Comparison of ENCODE assay signal across 14 cellular contexts in genomic region chr2:31354837-31355236, GRCh38. TPM values are rescaled to one million over a fixed set of nuclear protein-coding genes. Genes with fewer than 3 reads are reported as not detected.
DNase-seq lines count a peak whose midpoint lies in the region; ATAC-seq, FAIRE-seq and TF ChIP-seq lines count a peak whose summit lies in the region.
"Had no signal": no experiment of that assay in that cellular context is flagged by ENCODE, and none has a peak within 500 bp of the region (broad histone marks: within the 10 kb centered on the region; RNA-seq: fewer than 3 reads in every experiment).

No MANE protein-coding gene starts in this region.

- no peak overlapping the region for H3K4me3 Mint-ChIP-seq in endothelial cell (ENCODE audit: unreplicated experiment)
- H3K4me3 Mint-ChIP-seq: CD4-positive, alpha-beta memory T cell; stimulated activated naive CD8-positive, alpha-beta T cell treated with anti-CD3 and anti-CD28 coated beads, Interleukin-15, Interleukin-2, amounts not matched to agents 100 ng/mL and 50 ng/mL, for 24 hours had no signal

- intact Hi-C loops in HepG2 (cut with micrococcal nuclease; ENCODE audit: unreplicated experiment), result no loop called here

- WGBS in liver, result 68% methylated on average over 2 of the region's 2 CpGs
- WGBS in HepG2 (ENCODE audit: low lambda C conversion rate), result 1% methylated on average over 2 of the region's 2 CpGs

- H3K27me3 Mint-ChIP-seq in endothelial cell (ENCODE audit: unreplicated experiment), result peaks cover 2% of the 10 kb centered on the region

- no TSS peak for BruUV-seq in HepG2 (replicated peaks; lab: Mats Ljungman, UMichigan)

- H3K4me2 ChIP-seq in HepG2 (ENCODE audit: low read depth, low read length), result no peak overlapping the region

- H3K36me3 ChIP-seq in liver (ENCODE audit: control insufficient read depth in 4 of 4, insufficient read depth in 3 of 4, low read depth in 1 of 4, low read length in 3 of 4) (peaks cover 2 to 21% (median 7%) of the 10 kb centered on the region in 4 donors), HepG2 (replicated peaks in 1 of 2; ENCODE audit: control insufficient read depth in 1 of 2, insufficient read depth in 2 of 2, low read length in 2 of 2) (no peaks in the 10 kb centered on the region)
- H3K36me3 ChIP-seq: SJCRH30 had no signal

- H4K20me1 ChIP-seq in HepG2 (ENCODE audit: insufficient read depth, low read length), result no peaks in the 10 kb centered on the region

- TF ChIP-seq POLR2A in HepG2 (IDR thresholded peaks at IDR 0.05; ENCODE audit: insufficient read depth in 1 of 2, low read depth in 2 of 2, low read length in 2 of 2), result no peak

- ATAC-seq in HepG2 (no peak), HG03469 (IDR thresholded peaks at IDR 0.05; ENCODE audit: unreplicated experiment) (no peak)
- ATAC-seq: left cardiac atrium had no signal

- DNase-seq in HepG2 (ENCODE audit: low spot score), result no peak
- peak; percentile 14 for DNase-seq in NOMO-1 treated with DMSO at 0.1 percent for 48 hours (lab: John Stamatoyannopoulos, UW; ENCODE audit: unreplicated experiment)
- no peak for DNase-seq in endothelial cell (ENCODE audit: low spot score)
- DNase-seq in SW480 (ENCODE audit: low spot score), result no peak
- DNase-seq in MV-4-11 (lab: John Stamatoyannopoulos, UW), result no peak
- no peak for DNase-seq in OCI-M2 (lab: John Stamatoyannopoulos, UW; ENCODE audit: unreplicated experiment)
- DNase-seq: CD4-positive, alpha-beta memory T cell; left cardiac atrium; SJCRH30; small intestine had no signal

- peak; percentile 17 for TF ChIP-seq CTCF in liver (IDR thresholded peaks at IDR 0.05; ENCODE audit: low read depth, low read length, missing input control)
- TF ChIP-seq CTCF in HepG2 (CRISPR knock-in tag; IDR thresholded peaks at IDR 0.05), result no peak
- TF ChIP-seq CTCF in endothelial cell (IDR thresholded peaks at IDR 0.05; ENCODE audit: unreplicated experiment), result peak; percentile 40

- no peaks in the 10 kb centered on the region for H3K9me3 Mint-ChIP-seq in endothelial cell (ENCODE audit: unreplicated experiment)
- H3K9me3 Mint-ChIP-seq: stimulated activated naive CD8-positive, alpha-beta T cell treated with anti-CD3 and anti-CD28 coated beads, Interleukin-15, Interleukin-2, amounts not matched to agents 100 ng/mL and 50 ng/mL, for 24 hours had no signal

- H3K27ac ChIP-seq in liver (ENCODE audit: low read depth in 1 of 2, low read length in 2 of 2) (no peak overlapping the region), HepG2 (ENCODE audit: extremely low read length, insufficient read depth, low read length) (no peak overlapping the region)
- H3K27ac ChIP-seq: SJCRH30 had no signal

- TF ChIP-seq EP300 in HepG2 (IDR thresholded peaks at IDR 0.05; ENCODE audit: low read depth in 2 of 2, low read length in 2 of 2) (no peak), HepG2 (CRISPR knock-in tag; IDR thresholded peaks at IDR 0.05; ENCODE audit: borderline replicate concordance) (no peak)

- no peak overlapping the region for H3K27ac Mint-ChIP-seq in endothelial cell (ENCODE audit: unreplicated experiment)
- H3K27ac Mint-ChIP-seq: CD4-positive, alpha-beta memory T cell; stimulated activated naive CD8-positive, alpha-beta T cell treated with anti-CD3 and anti-CD28 coated beads, Interleukin-15, Interleukin-2, amounts not matched to agents 100 ng/mL and 50 ng/mL, for 24 hours had no signal

- H3K4me3 ChIP-seq in liver (ENCODE audit: low read depth in 1 of 3, low read length in 3 of 3), result no peak overlapping the region
- no peak overlapping the region for H3K4me3 ChIP-seq in HepG2 (replicated peaks in 1 of 3; ENCODE audit: insufficient read depth in 1 of 3, low read depth in 2 of 3, low read length in 3 of 3)
- H3K4me3 ChIP-seq: SJCRH30 had no signal

- POLR2A ChIA-PET in HepG2 (lab: Yijun Ruan, JAX), result no interaction called here

- H3K27me3 ChIP-seq in liver (ENCODE audit: control insufficient read depth in 4 of 4, insufficient read depth in 4 of 4, low read length in 3 of 4), result no peaks in the 10 kb centered on the region
- H3K27me3 ChIP-seq in HepG2 (ENCODE audit: control insufficient read depth in 1 of 2, insufficient read depth in 2 of 2, low read length in 2 of 2), result no peaks in the 10 kb centered on the region

- H3K9me3 ChIP-seq in liver (ENCODE audit: control insufficient read depth in 4 of 4, low read length in 3 of 4) (no peaks in the 10 kb centered on the region), HepG2 (ENCODE audit: low read length) (no peaks in the 10 kb centered on the region)
- H3K9me3 ChIP-seq: SJCRH30 had no signal

- CTCF ChIA-PET in HepG2 (lab: Yijun Ruan, JAX; ENCODE audit: low intra/inter-chr PET ratio, low total read pairs), result no interaction called here

- no peak for FAIRE-seq in HepG2 (lab: Jason Lieb, UNC)
- FAIRE-seq: small intestine had no signal

- H3K4me1 ChIP-seq in liver (ENCODE audit: control insufficient read depth in 4 of 4, insufficient read depth in 4 of 4, low read length in 3 of 4), result peaks cover 2 to 12% (median 8%) of the 10 kb centered on the region in 4 donors
- no peaks in the 10 kb centered on the region for H3K4me1 ChIP-seq in HepG2 (ENCODE audit: insufficient read depth, low read length)
- H3K4me1 ChIP-seq: SJCRH30 had no signal

- H3K4me1 Mint-ChIP-seq in endothelial cell (ENCODE audit: unreplicated experiment), result no peaks in the 10 kb centered on the region
- H3K4me1 Mint-ChIP-seq: CD4-positive, alpha-beta memory T cell had no signal

- no peak overlapping the region for H3K9ac ChIP-seq in liver (ENCODE audit: low read depth in 1 of 2, low read length in 2 of 2)
- H3K9ac ChIP-seq in HepG2 (ENCODE audit: insufficient read depth, low read depth, low read length), result no peak overlapping the region

- no peaks in the 10 kb centered on the region for H3K79me2 ChIP-seq in HepG2 (ENCODE audit: insufficient read depth, low read length)

- H2AFZ ChIP-seq in HepG2 (ENCODE audit: low read length), result no peak overlapping the region

- in situ Hi-C loops in HepG2 (cut with HindIII; ENCODE audit: extremely low pct_ligation_motif_present, low pct_unique_long_range_greater_than_20kb), result no loop called here

- no peaks in the 10 kb centered on the region for H3K36me3 Mint-ChIP-seq in endothelial cell (ENCODE audit: low read depth, unreplicated experiment)
- H3K36me3 Mint-ChIP-seq: CD4-positive, alpha-beta memory T cell had no signal

- TF ChIP-seq RAD21 in liver (IDR thresholded peaks at IDR 0.05) (peak; percentile 37 to 59), HepG2 (CRISPR knock-in tag; IDR thresholded peaks at IDR 0.05) (no peak)

TF ChIP-seq in liver, 16 proteins besides CTCF, POLR2A, EP300 and RAD21:
- TF ChIP-seq GABPA (IDR thresholded peaks at IDR 0.05 in 1 of 2, conservative IDR thresholded peaks at IDR 0.05 in 1 of 2), result no peak
- no peak for TF ChIP-seq FOXA2 (IDR thresholded peaks at IDR 0.05)
- no peak for TF ChIP-seq ATF3 (IDR thresholded peaks at IDR 0.05)
- TF ChIP-seq FOXA1 (IDR thresholded peaks at IDR 0.05), result no peak
- TF ChIP-seq HNF4G (IDR thresholded peaks at IDR 0.05), result no peak
- TF ChIP-seq SP1 (IDR thresholded peaks at IDR 0.05), result no peak
- TF ChIP-seq NR2F2 (IDR thresholded peaks at IDR 0.05), result no peak
- TF ChIP-seq YY1 (IDR thresholded peaks at IDR 0.05), result no peak
- TF ChIP-seq HNF4A (conservative IDR thresholded peaks at IDR 0.05), result no peak
TF ChIP-seq in liver: peak in this region for 0.

TF ChIP-seq in HepG2, 621 proteins besides CTCF, POLR2A, EP300 and RAD21 (continues in another document):
- TF ChIP-seq ISL2 (CRISPR knock-in tag; IDR thresholded peaks at IDR 0.05), result no peak
- no peak for TF ChIP-seq ZNF644 (CRISPR knock-in tag; IDR thresholded peaks at IDR 0.05; ENCODE audit: low read depth)
- no peak for TF ChIP-seq CHD2 (IDR thresholded peaks at IDR 0.05; ENCODE audit: low read depth, low read length)
- TF ChIP-seq ZNF282 (IDR thresholded peaks at IDR 0.05; ENCODE audit: partially characterized antibody), result no peak
- TF ChIP-seq SETDB1 (CRISPR knock-in tag; IDR thresholded peaks at IDR 0.05; ENCODE audit: borderline replicate concordance), result no peak
- no peak for TF ChIP-seq TRIM24 (CRISPR knock-in tag; IDR thresholded peaks at IDR 0.05)
- TF ChIP-seq ZNF775 (CRISPR knock-in tag; IDR thresholded peaks at IDR 0.05; ENCODE audit: borderline replicate concordance), result no peak
- no peak for TF ChIP-seq SNAPC2 (CRISPR knock-in tag; IDR thresholded peaks at IDR 0.05)
- TF ChIP-seq ZNF841 (CRISPR knock-in tag; IDR thresholded peaks at IDR 0.05; ENCODE audit: borderline replicate concordance), result no peak
- no peak for TF ChIP-seq ZNF12 (CRISPR knock-in tag; IDR thresholded peaks at IDR 0.05)
- TF ChIP-seq ADNP (CRISPR knock-in tag; IDR thresholded peaks at IDR 0.05), result no peak

RNA-seq across cellular contexts. Expression of gene XDH, which starts 59.7 kb away (rescaled TPM):
- 10 to 100 TPM in 1 of 2 donors, 1 to 10 TPM in 1; 7.3 to 76.6 TPM for total RNA-seq in liver
- 10 to 100 TPM in 1 of 2 donors, 1 to 10 TPM in 1; 6.8 to 16.8 TPM for polyA plus RNA-seq in liver
- total RNA-seq in HepG2 (2016; rRNA removed; fragmentation: Illumina TruSeq; extraction: Trizol), result not detected in 2 replicates
- not detected in 2 replicates for total RNA-seq in HepG2 (2016; cell fraction: cytosol; rRNA removed; fragmentation: Illumina TruSeq; extraction: Trizol; ENCODE audit: low read depth)
- not detected in 2 replicates for total RNA-seq in HepG2 (2016; cell fraction: insoluble cytoplasmic fraction; rRNA removed; fragmentation: Illumina TruSeq; extraction: Trizol)
- total RNA-seq in HepG2 (2016; cell fraction: membrane; rRNA removed; fragmentation: Illumina TruSeq; extraction: Trizol), result not detected in 2 replicates
- not detected in 2 replicates for total RNA-seq in HepG2 (2016; cell fraction: nucleus; rRNA removed; fragmentation: Illumina TruSeq; extraction: Trizol)
- not detected in 2 replicates for polyA plus RNA-seq in HepG2 (2011; rRNA removed)
- polyA plus RNA-seq in HepG2 (2011; cell fraction: cytosol; rRNA removed), result not detected in 2 replicates
- polyA plus RNA-seq in HepG2 (2011; cell fraction: nucleus; rRNA removed), result not detected in 2 replicates
- polyA plus RNA-seq in HepG2 (2012), result not detected in 2 replicates
- not detected in 2 replicates for polyA plus RNA-seq in HepG2 (2016; cell fraction: cytosol; fragmentation: Illumina TruSeq; extraction: Trizol; ENCODE audit: low read depth)
- polyA plus RNA-seq in HepG2 (2016; cell fraction: insoluble cytoplasmic fraction; fragmentation: Illumina TruSeq; extraction: Trizol; ENCODE audit: low read depth), result not detected in 2 replicates
- not detected in 2 replicates for polyA plus RNA-seq in HepG2 (2016; cell fraction: membrane; fragmentation: Illumina TruSeq; extraction: Trizol; ENCODE audit: low read depth)
- polyA plus RNA-seq in HepG2 (2016; cell fraction: nucleus; fragmentation: Illumina TruSeq; extraction: Trizol; ENCODE audit: insufficient read depth, low read depth), result not detected in 2 replicates
- 0.19 TPM in 1 of 2 replicates, not detected in the other for polyA minus RNA-seq in HepG2 (2011; rRNA and poly(A)+ RNA removed; ENCODE audit: low replicate concordance)
- polyA minus RNA-seq in HepG2 (2011; cell fraction: cytosol; rRNA and poly(A)+ RNA removed), result not detected in 2 replicates
- not detected in 2 replicates for polyA minus RNA-seq in HepG2 (2011; cell fraction: nucleus; rRNA and poly(A)+ RNA removed)
- total RNA-seq in endothelial cell (ENCODE audit: unreplicated experiment), result 1.0 TPM
- total RNA-seq: CD4-positive, alpha-beta memory T cell; dermis microvascular lymphatic vessel endothelial cell; SJCRH30 had no signal
- polyA plus RNA-seq: CD4-positive, alpha-beta memory T cell had no signal
